In the genomic region with DNA sequence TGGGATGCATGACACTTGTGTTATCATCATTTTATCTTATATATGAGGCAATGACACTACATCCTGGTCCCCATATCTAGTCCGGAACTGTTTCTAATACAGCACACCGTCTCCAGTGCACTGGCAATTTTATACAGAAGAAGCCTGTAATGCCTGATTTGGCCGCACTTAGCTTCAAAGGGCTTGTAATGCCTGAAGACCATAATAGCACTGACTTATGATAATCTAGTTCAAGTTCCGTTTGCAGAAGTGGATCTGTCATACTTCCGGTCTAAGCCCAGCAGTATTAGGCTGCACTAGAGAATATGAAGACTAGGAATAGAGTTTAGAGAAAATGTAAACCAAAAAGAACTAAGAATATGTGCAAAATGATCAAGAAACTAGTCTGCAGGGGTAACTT, we compare ENCODE assay signal across 1 cellular context.
TF ChIP-seq lines count a peak whose summit lies in the region.

No MANE protein-coding gene starts in this region.

TF ChIP-seq in HCT116, 20 proteins besides CTCF, POLR2A, EP300 and RAD21 (continued from another document):
- TF ChIP-seq, protein P1, sequence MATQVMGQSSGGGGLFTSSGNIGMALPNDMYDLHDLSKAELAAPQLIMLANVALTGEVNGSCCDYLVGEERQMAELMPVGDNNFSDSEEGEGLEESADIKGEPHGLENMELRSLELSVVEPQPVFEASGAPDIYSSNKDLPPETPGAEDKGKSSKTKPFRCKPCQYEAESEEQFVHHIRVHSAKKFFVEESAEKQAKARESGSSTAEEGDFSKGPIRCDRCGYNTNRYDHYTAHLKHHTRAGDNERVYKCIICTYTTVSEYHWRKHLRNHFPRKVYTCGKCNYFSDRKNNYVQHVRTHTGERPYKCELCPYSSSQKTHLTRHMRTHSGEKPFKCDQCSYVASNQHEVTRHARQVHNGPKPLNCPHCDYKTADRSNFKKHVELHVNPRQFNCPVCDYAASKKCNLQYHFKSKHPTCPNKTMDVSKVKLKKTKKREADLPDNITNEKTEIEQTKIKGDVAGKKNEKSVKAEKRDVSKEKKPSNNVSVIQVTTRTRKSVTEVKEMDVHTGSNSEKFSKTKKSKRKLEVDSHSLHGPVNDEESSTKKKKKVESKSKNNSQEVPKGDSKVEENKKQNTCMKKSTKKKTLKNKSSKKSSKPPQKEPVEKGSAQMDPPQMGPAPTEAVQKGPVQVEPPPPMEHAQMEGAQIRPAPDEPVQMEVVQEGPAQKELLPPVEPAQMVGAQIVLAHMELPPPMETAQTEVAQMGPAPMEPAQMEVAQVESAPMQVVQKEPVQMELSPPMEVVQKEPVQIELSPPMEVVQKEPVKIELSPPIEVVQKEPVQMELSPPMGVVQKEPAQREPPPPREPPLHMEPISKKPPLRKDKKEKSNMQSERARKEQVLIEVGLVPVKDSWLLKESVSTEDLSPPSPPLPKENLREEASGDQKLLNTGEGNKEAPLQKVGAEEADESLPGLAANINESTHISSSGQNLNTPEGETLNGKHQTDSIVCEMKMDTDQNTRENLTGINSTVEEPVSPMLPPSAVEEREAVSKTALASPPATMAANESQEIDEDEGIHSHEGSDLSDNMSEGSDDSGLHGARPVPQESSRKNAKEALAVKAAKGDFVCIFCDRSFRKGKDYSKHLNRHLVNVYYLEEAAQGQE (IDR thresholded peaks at IDR 0.05; ENCODE audit: low read depth), result no peak
- TF ChIP-seq POLR2AphosphoS5 (IDR thresholded peaks at IDR 0.05; ENCODE audit: low read depth, low read length) (no peak), EZH2phosphoT487 (IDR thresholded peaks at IDR 0.05; ENCODE audit: borderline replicate concordance) (no peak)
